ENCODE assay signal across 11 cellular contexts in genomic region chr4:184444953-184445309, GRCh38. TPM values are rescaled to one million over a fixed set of nuclear protein-coding genes. Genes with fewer than 3 reads are reported as not detected.
A peak's percentile ranks its signal among the peaks of the same experiment; 100 is the strongest.
DNase-seq lines count a peak whose midpoint lies in the region; ATAC-seq and TF ChIP-seq lines count a peak whose summit lies in the region.
"Had no signal": no experiment of that assay in that cellular context is flagged by ENCODE, and none has a peak within 500 bp of the region (broad histone marks: within the 10 kb centered on the region; RNA-seq: fewer than 3 reads in every experiment).

No MANE protein-coding gene starts in this region.

- no peak for TF ChIP-seq EP300 in transverse colon (IDR thresholded peaks at IDR 0.05; ENCODE audit: low read depth)

- H3K27ac Mint-ChIP-seq in activated naive CD4-positive, alpha-beta T cell treated with anti-CD3 and anti-CD28 coated beads for 36 hours, result no peak overlapping the region
- H3K27ac Mint-ChIP-seq in endothelial cell (ENCODE audit: unreplicated experiment), result no peak overlapping the region

- H3K27me3 ChIP-seq in transverse colon, result no peaks in the 10 kb centered on the region
- H3K27me3 ChIP-seq: sigmoid colon had no signal

- peaks cover 85% of the 10 kb centered on the region for H3K4me1 Mint-ChIP-seq in activated naive CD4-positive, alpha-beta T cell treated with anti-CD3 and anti-CD28 coated beads for 36 hours (ENCODE audit: low read depth)
- peaks cover 93% of the 10 kb centered on the region for H3K4me1 Mint-ChIP-seq in endothelial cell (ENCODE audit: unreplicated experiment)

- peaks cover 4% of the 10 kb centered on the region for H3K36me3 Mint-ChIP-seq in activated naive CD4-positive, alpha-beta T cell treated with anti-CD3 and anti-CD28 coated beads for 36 hours (ENCODE audit: low read depth)
- H3K36me3 Mint-ChIP-seq in endothelial cell (ENCODE audit: low read depth, unreplicated experiment), result peaks cover 16% of the 10 kb centered on the region

- intact Hi-C loops in activated naive CD4-positive, alpha-beta T cell treated with anti-CD3 and anti-CD28 coated beads for 36 hours (cut with micrococcal nuclease), result no loop called here
- intact Hi-C loops in transverse colon (cut with DNase I; ENCODE audit: low total_unique reads), result no loop called here

- H3K4me3 ChIP-seq in transverse colon, result no peak overlapping the region
- H3K4me3 ChIP-seq: sigmoid colon had no signal

- peak; percentile 59 for DNase-seq in activated naive CD4-positive, alpha-beta T cell treated with anti-CD3 and anti-CD28 coated beads for 36 hours
- no peak for DNase-seq in activated naive CD4-positive, alpha-beta T cell (lab: John Stamatoyannopoulos, UW)
- DNase-seq in endothelial cell (ENCODE audit: low spot score) (no peak), transverse colon (peak; percentile 39), RWPE1 (ENCODE audit: low spot score) (no peak), NAMALWA (ENCODE audit: low spot score) (no peak), NCI-H1048 (lab: John Stamatoyannopoulos, UW) (no peak)
- DNase-seq: cerebellar nuclear complex, NCI-H1092, sigmoid colon had no signal

- H3K4me3 Mint-ChIP-seq in activated naive CD4-positive, alpha-beta T cell treated with anti-CD3 and anti-CD28 coated beads for 36 hours, result no peak overlapping the region
- peak overlapping the region; percentile 42 for H3K4me3 Mint-ChIP-seq in endothelial cell (ENCODE audit: unreplicated experiment)

- no peaks in the 10 kb centered on the region for H3K36me3 ChIP-seq in transverse colon
- H3K36me3 ChIP-seq: sigmoid colon had no signal

- peak; percentile 52 for ATAC-seq in HG03196 (IDR thresholded peaks at IDR 0.05; ENCODE audit: unreplicated experiment)

- H3K27me3 Mint-ChIP-seq in activated naive CD4-positive, alpha-beta T cell treated with anti-CD3 and anti-CD28 coated beads for 36 hours (ENCODE audit: low read depth), result no peaks in the 10 kb centered on the region
- H3K27me3 Mint-ChIP-seq in endothelial cell (ENCODE audit: unreplicated experiment), result peaks cover 13% of the 10 kb centered on the region

- H3K9me3 Mint-ChIP-seq in activated naive CD4-positive, alpha-beta T cell treated with anti-CD3 and anti-CD28 coated beads for 36 hours, result no peaks in the 10 kb centered on the region
- H3K9me3 Mint-ChIP-seq in endothelial cell (ENCODE audit: unreplicated experiment), result no peaks in the 10 kb centered on the region

- 72% methylated on average over 11 of the region's 11 CpGs; no CpG with 5 or more reads in 1 of the 2 donors for WGBS in transverse colon (ENCODE audit: low coverage in 1 of 2), 2 donors

- no peak for TF ChIP-seq CTCF in endothelial cell (IDR thresholded peaks at IDR 0.05; ENCODE audit: unreplicated experiment)
- no peak for TF ChIP-seq CTCF in transverse colon (IDR thresholded peaks at IDR 0.05)
- no peak for TF ChIP-seq CTCF in RWPE1 (conservative IDR thresholded peaks at IDR 0.05; ENCODE audit: low read depth)

- H3K4me1 ChIP-seq in transverse colon, result peaks cover 11 to 81% (median 27%) of the 10 kb centered on the region in 4 donors

- H3K9me3 ChIP-seq in transverse colon, result no peaks in the 10 kb centered on the region
- H3K9me3 ChIP-seq: sigmoid colon had no signal

- no peak for TF ChIP-seq POLR2A in transverse colon (IDR thresholded peaks at IDR 0.05)

- H3K27ac ChIP-seq in transverse colon (no peak overlapping the region), RWPE1 (no peak overlapping the region)
- H3K27ac ChIP-seq: sigmoid colon had no signal

- CTCF ChIA-PET in activated naive CD4-positive, alpha-beta T cell treated with anti-CD3 and anti-CD28 coated beads for 36 hours (lab: Charles Lee), result no interaction called here
- CTCF ChIA-PET in RWPE1 (lab: Yijun Ruan, JAX), result no interaction called here

- POLR2A ChIA-PET in RWPE1 (lab: Yijun Ruan, JAX; ENCODE audit: low non-redundant PET), result no interaction called here

- in situ Hi-C loops in transverse colon (cut with MboI; ENCODE audit: low pct_ligation_motif_present in 1 of 4, low pct_unique_long_range_greater_than_20kb in 1 of 4, low sequenced_read_pairs in 3 of 4), result no loop called here

RNA-seq across cellular contexts. Expression of gene IRF2, which starts 29.4 kb away (rescaled TPM):
- total RNA-seq in activated naive CD4-positive, alpha-beta T cell treated with anti-CD3 and anti-CD28 coated beads for 36 hours, result 10 to 100 TPM; 37.3 to 38.3 TPM
- total RNA-seq in endothelial cell (ENCODE audit: unreplicated experiment) (27.6 TPM), transverse colon (10 to 100 TPM; 15.3 to 85.3 (median 42.5) TPM)

Comparison
In these comparisons a context has a peak if more than half of its experiments do, and no peak if none do; other contexts are left out.
1. DNase-seq: peak in activated naive CD4-positive, alpha-beta T cell treated with anti-CD3 and anti-CD28 coated beads for 36 hours (single experiment) and transverse colon (single experiment); none in activated naive CD4-positive, alpha-beta T cell (0 of 4), endothelial cell (single experiment), RWPE1 (single experiment), NAMALWA (single experiment) and NCI-H1048 (single experiment).